Comparison of ENCODE assay signal across 12 cellular contexts in the genomic region with DNA sequence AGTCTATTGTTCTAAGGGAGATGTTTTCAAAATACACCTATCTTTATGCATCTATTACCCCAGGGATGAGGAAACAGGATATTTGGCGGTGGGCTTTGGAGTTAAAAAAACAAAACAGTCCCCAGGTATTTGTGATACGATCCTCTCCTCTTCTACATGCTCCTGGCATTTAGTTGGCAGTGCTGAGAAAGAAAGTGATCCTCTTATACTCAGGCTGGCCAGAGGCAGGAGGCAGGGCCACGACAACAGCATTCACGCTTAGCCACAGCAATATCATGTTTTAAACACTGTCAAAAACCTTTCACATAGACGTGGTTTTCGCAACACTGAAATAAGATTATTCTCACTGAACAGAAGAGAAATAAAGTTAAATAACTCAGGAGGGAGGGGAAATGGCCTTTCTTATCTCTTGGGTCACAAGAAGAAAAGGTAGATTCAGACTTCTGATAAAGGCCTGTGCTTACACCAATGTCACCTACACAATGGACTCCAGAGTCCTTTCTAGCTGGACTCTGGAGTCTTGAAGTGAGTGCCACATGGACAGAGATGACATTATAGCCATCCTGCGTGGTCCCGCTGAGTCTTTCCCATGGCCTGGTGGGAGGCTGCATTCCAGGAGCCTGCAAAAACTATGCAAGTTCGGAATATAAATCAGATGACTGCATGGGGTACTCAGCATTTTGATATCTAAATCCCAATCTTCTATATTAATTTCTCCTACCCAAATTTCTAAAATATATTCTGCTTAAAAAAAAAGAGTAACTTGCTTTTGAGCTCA.
DNase-seq lines count a peak whose midpoint lies in the region; FAIRE-seq and TF ChIP-seq lines count a peak whose summit lies in the region.
"Had no signal": no experiment of that assay in that cellular context is flagged by ENCODE, and none has a peak within 500 bp of the region (broad histone marks: within the 10 kb centered on the region; RNA-seq: fewer than 3 reads in every experiment).

No MANE protein-coding gene starts in this region.

- no peak for DNase-seq in GM12892 (ENCODE audit: insufficient read length)
- no peak for DNase-seq in caudate nucleus (lab: John Stamatoyannopoulos, UW)
- no peak for DNase-seq in neural progenitor cell (ENCODE audit: low spot score)
- DNase-seq in NCI-H510A (lab: John Stamatoyannopoulos, UW), result no peak
- no peak for DNase-seq in ACHN
- DNase-seq in HuH-7.5 (ENCODE audit: low spot score), result no peak
- DNase-seq: foreskin fibroblast, NCI-H1417 had no signal

- in situ Hi-C loops in ACHN (cut with HindIII; ENCODE audit: low pct_ligation_motif_present, low pct_unique_long_range_greater_than_20kb, low sequenced_read_pairs), result no loop called here

- H3K27ac Mint-ChIP-seq in IgD-negative memory B cell (peak overlapping the region; percentile 90 to 95 (median 92)), neural progenitor cell (peak overlapping the region; percentile 96)

- peak; percentile 30 for FAIRE-seq in GM12892 (lab: Jason Lieb, UNC)

- H3K27me3 Mint-ChIP-seq in IgD-negative memory B cell, result no peaks in the 10 kb centered on the region
- H3K27me3 Mint-ChIP-seq in neural progenitor cell (ENCODE audit: insufficient read depth, low read depth), result no peaks in the 10 kb centered on the region

- no peaks in the 10 kb centered on the region for H3F3A ChIP-seq in neural progenitor cell (ENCODE audit: low read depth)

- H3K4me3 Mint-ChIP-seq in IgD-negative memory B cell (peak overlapping the region; percentile 25 to 84 (median 57)), neural progenitor cell (peak overlapping the region; percentile 46)

- no peak overlapping the region for H3K4me3 ChIP-seq in neural progenitor cell
- H3K4me3 ChIP-seq: ascending aorta, HAP-1, skin epidermis had no signal

- no peak for TF ChIP-seq POLR2A in GM12892 (IDR thresholded peaks at IDR 0.05; ENCODE audit: low read depth, low read length)

- H3K4me1 Mint-ChIP-seq in IgD-negative memory B cell (peaks cover 74 to 85% (median 84%) of the 10 kb centered on the region in 3 donors), neural progenitor cell (peaks cover 61% of the 10 kb centered on the region)

- H4K20me1 ChIP-seq in neural progenitor cell (ENCODE audit: low read depth), result peaks cover 9% of the 10 kb centered on the region

- no peaks in the 10 kb centered on the region for H3K27me3 ChIP-seq in neural progenitor cell
- H3K27me3 ChIP-seq: ascending aorta had no signal

- H3K9me3 Mint-ChIP-seq in IgD-negative memory B cell (no peaks in the 10 kb centered on the region), neural progenitor cell (peaks cover 10% of the 10 kb centered on the region)

- H3K36me3 Mint-ChIP-seq in IgD-negative memory B cell, result peaks cover 1% of the 10 kb centered on the region
- peaks cover 6% of the 10 kb centered on the region for H3K36me3 Mint-ChIP-seq in neural progenitor cell

- H3K4me1 ChIP-seq in neural progenitor cell, result peaks cover 20% of the 10 kb centered on the region

- H2AFZ ChIP-seq in neural progenitor cell (replicated peaks), result no peak overlapping the region

- H3K79me2 ChIP-seq in neural progenitor cell (ENCODE audit: low read depth), result peaks cover 62% of the 10 kb centered on the region

- no peak for TF ChIP-seq CTCF in neural progenitor cell (IDR thresholded peaks at IDR 0.05)

- peak overlapping the region; percentile 42 for H3K27ac ChIP-seq in caudate nucleus (ENCODE audit: low read depth, low read length)
- no peak overlapping the region for H3K27ac ChIP-seq in neural progenitor cell
- H3K27ac ChIP-seq: ascending aorta had no signal

- peak overlapping the region; percentile 28 for H3K4me2 ChIP-seq in neural progenitor cell

- no peaks in the 10 kb centered on the region for H3K9me3 ChIP-seq in neural progenitor cell (ENCODE audit: low read depth)
- H3K9me3 ChIP-seq: ascending aorta, HAP-1 had no signal

- H3K9ac ChIP-seq in neural progenitor cell, result no peak overlapping the region

- no peaks in the 10 kb centered on the region for H3K36me3 ChIP-seq in neural progenitor cell
- H3K36me3 ChIP-seq: ascending aorta, HAP-1 had no signal
